Comparison of ENCODE assay signal across 1 cellular context in the genomic region with DNA sequence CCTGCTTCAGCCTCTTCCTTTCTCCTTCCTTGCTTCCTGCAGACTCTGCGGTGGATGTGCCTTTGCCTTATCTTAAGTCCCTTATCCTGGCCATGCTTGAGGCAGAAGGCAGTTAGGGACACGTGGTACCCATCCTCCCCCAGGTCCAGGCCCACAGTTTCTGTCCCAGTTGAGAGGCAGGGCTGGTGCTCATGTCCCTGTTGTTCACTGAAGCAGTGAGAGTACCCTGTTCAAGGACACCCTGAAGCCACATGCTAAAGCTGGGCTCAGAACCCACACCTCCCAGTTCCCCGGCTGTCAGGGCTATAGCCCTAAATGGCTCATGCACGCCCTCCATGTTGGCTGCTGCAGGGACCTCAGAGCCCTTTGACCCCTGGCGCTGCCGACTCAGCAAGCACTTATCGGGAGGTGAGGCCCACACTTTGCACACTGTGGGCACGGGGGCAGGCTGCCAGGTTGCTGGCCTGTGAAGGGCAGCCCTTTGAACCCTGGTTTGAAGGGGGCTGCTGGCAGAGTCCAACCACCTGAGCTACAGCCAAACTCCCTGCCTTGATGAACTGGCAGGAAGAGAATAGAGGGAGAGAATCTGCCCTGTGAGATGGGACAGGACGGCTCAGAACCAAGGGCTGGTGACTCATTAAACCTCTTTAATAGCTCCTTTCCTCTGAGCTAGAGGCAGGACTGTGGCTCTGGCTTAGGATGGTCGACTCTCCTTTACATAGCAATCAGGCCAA.
A peak's percentile ranks its signal among the peaks of the same experiment; 100 is the strongest.
TF ChIP-seq lines count a peak whose summit lies in the region.

No MANE protein-coding gene starts in this region.

TF ChIP-seq in K562, 482 proteins besides CTCF, POLR2A, EP300 and RAD21 (continued from another document and continues in another):
- TF ChIP-seq PTTG1 (tag; IDR thresholded peaks at IDR 0.05; ENCODE audit: low read depth), result no peak
- TF ChIP-seq HDAC6 (IDR thresholded peaks at IDR 0.05; ENCODE audit: low read depth, low read length), result no peak
- TF ChIP-seq POLR2B (IDR thresholded peaks at IDR 0.05; ENCODE audit: low read depth, partially characterized antibody), result no peak
- peak; percentile 79 for TF ChIP-seq CUX1 (CRISPR knock-in tag; IDR thresholded peaks at IDR 0.05)
- no peak for TF ChIP-seq HNRNPK (IDR thresholded peaks at IDR 0.05; ENCODE audit: low read depth, low read length, poor library complexity, severe bottlenecking)
- TF ChIP-seq KDM2B (CRISPR knock-in tag; IDR thresholded peaks at IDR 0.05), result no peak
- TF ChIP-seq KDM4B (IDR thresholded peaks at IDR 0.05; ENCODE audit: borderline replicate concordance in 2 of 2, low read depth in 1 of 2), result no peak
- peak; percentile 84 for TF ChIP-seq HDAC2 (IDR thresholded peaks at IDR 0.05)
- TF ChIP-seq, protein P1, sequence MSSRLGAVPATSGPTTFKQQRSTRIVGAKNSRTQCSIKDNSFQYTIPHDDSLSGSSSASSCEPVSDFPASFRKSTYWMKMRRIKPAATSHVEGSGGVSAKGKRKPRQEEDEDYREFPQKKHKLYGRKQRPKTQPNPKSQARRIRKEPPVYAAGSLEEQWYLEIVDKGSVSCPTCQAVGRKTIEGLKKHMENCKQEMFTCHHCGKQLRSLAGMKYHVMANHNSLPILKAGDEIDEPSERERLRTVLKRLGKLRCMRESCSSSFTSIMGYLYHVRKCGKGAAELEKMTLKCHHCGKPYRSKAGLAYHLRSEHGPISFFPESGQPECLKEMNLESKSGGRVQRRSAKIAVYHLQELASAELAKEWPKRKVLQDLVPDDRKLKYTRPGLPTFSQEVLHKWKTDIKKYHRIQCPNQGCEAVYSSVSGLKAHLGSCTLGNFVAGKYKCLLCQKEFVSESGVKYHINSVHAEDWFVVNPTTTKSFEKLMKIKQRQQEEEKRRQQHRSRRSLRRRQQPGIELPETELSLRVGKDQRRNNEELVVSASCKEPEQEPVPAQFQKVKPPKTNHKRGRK (tag; IDR thresholded peaks at IDR 0.05), result no peak
- TF ChIP-seq, protein P2, sequence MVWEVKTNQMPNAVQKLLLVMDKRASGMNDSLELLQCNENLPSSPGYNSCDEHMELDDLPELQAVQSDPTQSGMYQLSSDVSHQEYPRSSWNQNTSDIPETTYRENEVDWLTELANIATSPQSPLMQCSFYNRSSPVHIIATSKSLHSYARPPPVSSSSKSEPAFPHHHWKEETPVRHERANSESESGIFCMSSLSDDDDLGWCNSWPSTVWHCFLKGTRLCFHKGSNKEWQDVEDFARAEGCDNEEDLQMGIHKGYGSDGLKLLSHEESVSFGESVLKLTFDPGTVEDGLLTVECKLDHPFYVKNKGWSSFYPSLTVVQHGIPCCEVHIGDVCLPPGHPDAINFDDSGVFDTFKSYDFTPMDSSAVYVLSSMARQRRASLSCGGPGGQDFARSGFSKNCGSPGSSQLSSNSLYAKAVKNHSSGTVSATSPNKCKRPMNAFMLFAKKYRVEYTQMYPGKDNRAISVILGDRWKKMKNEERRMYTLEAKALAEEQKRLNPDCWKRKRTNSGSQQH (CRISPR knock-in tag; IDR thresholded peaks at IDR 0.05), result peak; percentile 65; the same call in 1 of the 2 replicates
- no peak for TF ChIP-seq NCOA2 (IDR thresholded peaks at IDR 0.05; ENCODE audit: partially characterized antibody in 2 of 2)
- TF ChIP-seq CBX2 (IDR thresholded peaks at IDR 0.05; ENCODE audit: insufficient read depth, low read length, poor library complexity, severe bottlenecking), result no peak
- TF ChIP-seq ILK (tag; IDR thresholded peaks at IDR 0.05; ENCODE audit: borderline replicate concordance, low read depth), result no peak
- TF ChIP-seq, protein P3, sequence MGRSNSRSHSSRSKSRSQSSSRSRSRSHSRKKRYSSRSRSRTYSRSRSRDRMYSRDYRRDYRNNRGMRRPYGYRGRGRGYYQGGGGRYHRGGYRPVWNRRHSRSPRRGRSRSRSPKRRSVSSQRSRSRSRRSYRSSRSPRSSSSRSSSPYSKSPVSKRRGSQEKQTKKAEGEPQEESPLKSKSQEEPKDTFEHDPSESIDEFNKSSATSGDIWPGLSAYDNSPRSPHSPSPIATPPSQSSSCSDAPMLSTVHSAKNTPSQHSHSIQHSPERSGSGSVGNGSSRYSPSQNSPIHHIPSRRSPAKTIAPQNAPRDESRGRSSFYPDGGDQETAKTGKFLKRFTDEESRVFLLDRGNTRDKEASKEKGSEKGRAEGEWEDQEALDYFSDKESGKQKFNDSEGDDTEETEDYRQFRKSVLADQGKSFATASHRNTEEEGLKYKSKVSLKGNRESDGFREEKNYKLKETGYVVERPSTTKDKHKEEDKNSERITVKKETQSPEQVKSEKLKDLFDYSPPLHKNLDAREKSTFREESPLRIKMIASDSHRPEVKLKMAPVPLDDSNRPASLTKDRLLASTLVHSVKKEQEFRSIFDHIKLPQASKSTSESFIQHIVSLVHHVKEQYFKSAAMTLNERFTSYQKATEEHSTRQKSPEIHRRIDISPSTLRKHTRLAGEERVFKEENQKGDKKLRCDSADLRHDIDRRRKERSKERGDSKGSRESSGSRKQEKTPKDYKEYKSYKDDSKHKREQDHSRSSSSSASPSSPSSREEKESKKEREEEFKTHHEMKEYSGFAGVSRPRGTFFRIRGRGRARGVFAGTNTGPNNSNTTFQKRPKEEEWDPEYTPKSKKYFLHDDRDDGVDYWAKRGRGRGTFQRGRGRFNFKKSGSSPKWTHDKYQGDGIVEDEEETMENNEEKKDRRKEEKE (IDR thresholded peaks at IDR 0.05; ENCODE audit: borderline replicate concordance in 1 of 2, control insufficient read depth in 1 of 2, low read depth in 2 of 2, low read length in 1 of 2), result no peak
- no peak for TF ChIP-seq ZNF184 (CRISPR knock-in tag; IDR thresholded peaks at IDR 0.05)
- TF ChIP-seq RB1 (IDR thresholded peaks at IDR 0.05; ENCODE audit: low read depth), result no peak
- TF ChIP-seq ZC3H4 (CRISPR knock-in tag; IDR thresholded peaks at IDR 0.05; ENCODE audit: borderline replicate concordance), result no peak
- no peak; the same call in 1 of the 2 replicates for TF ChIP-seq ZNF175 (CRISPR knock-in tag; IDR thresholded peaks at IDR 0.05; ENCODE audit: low read depth)
- TF ChIP-seq GTF2E2 (tag; IDR thresholded peaks at IDR 0.05), result no peak; the same call in 1 of the 2 replicates
- TF ChIP-seq NFE2 (IDR thresholded peaks at IDR 0.05; ENCODE audit: low read depth), result no peak
- no peak for TF ChIP-seq SMAD2 (IDR thresholded peaks at IDR 0.05; ENCODE audit: low read depth, low read length)
- TF ChIP-seq ZNF253 (CRISPR knock-in tag; conservative IDR thresholded peaks at IDR 0.05), result no peak
- no peak for TF ChIP-seq SP1 (CRISPR knock-in tag; IDR thresholded peaks at IDR 0.05)
- TF ChIP-seq TAF7 (tag; IDR thresholded peaks at IDR 0.05), result no peak
- TF ChIP-seq SREBF1 (IDR thresholded peaks at IDR 0.05; ENCODE audit: borderline replicate concordance, low read depth, low read length), result no peak
- TF ChIP-seq, protein P4, sequence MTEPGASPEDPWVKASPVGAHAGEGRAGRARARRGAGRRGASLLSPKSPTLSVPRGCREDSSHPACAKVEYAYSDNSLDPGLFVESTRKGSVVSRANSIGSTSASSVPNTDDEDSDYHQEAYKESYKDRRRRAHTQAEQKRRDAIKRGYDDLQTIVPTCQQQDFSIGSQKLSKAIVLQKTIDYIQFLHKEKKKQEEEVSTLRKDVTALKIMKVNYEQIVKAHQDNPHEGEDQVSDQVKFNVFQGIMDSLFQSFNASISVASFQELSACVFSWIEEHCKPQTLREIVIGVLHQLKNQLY (CRISPR knock-in tag; conservative IDR thresholded peaks at IDR 0.05), result no peak
- TF ChIP-seq NR2C1 (IDR thresholded peaks at IDR 0.05), result peak; percentile 87
- TF ChIP-seq NR2C1 (tag; IDR thresholded peaks at IDR 0.05), result peak; percentile 90
- no peak for TF ChIP-seq TSC22D4 (tag; IDR thresholded peaks at IDR 0.05)
- TF ChIP-seq ZSCAN29 (IDR thresholded peaks at IDR 0.05), result no peak
- TF ChIP-seq ZNF766 (CRISPR knock-in tag; conservative IDR thresholded peaks at IDR 0.05), result peak; percentile 90
- no peak for TF ChIP-seq NFIX (CRISPR knock-in tag; IDR thresholded peaks at IDR 0.05; ENCODE audit: low read depth)
- 0 out of 2 replicates have a peak, but pooled peaks have one; percentile 61 for TF ChIP-seq ERF (CRISPR knock-in tag; IDR thresholded peaks at IDR 0.05)
- peak; percentile 76 for TF ChIP-seq ETV5 (CRISPR knock-in tag; IDR thresholded peaks at IDR 0.05; ENCODE audit: low read depth)
- no peak for TF ChIP-seq SRSF7 (optimal IDR thresholded peaks at IDR 0.05; ENCODE audit: low read depth, low read length)
- TF ChIP-seq ZNF445 (CRISPR knock-in tag; IDR thresholded peaks at IDR 0.05; ENCODE audit: low read depth), result no peak
- no peak; the same call in none of the 2 replicates for TF ChIP-seq NCOR1 (IDR thresholded peaks at IDR 0.05)
- TF ChIP-seq PKNOX1 (IDR thresholded peaks at IDR 0.05), result no peak
- TF ChIP-seq CEBPG (CRISPR knock-in tag; IDR thresholded peaks at IDR 0.05), result no peak
- no peak for TF ChIP-seq CEBPG (tag; conservative IDR thresholded peaks at IDR 0.05 in 1 of 2, IDR thresholded peaks at IDR 0.05 in 1 of 2)
- no peak for TF ChIP-seq RBM15 (IDR thresholded peaks at IDR 0.05; ENCODE audit: insufficient read depth, low read length)
- TF ChIP-seq SNRNP70 (optimal IDR thresholded peaks at IDR 0.05; ENCODE audit: low read depth, low read length), result no peak
- TF ChIP-seq RBM22 (IDR thresholded peaks at IDR 0.05; ENCODE audit: low read depth, low read length, poor library complexity, severe bottlenecking), result no peak
- TF ChIP-seq RNF219 (CRISPR knock-in tag; IDR thresholded peaks at IDR 0.05), result no peak
- no peak for TF ChIP-seq ZNF134 (CRISPR knock-in tag; conservative IDR thresholded peaks at IDR 0.05)
- TF ChIP-seq BHLHE40 (IDR thresholded peaks at IDR 0.05; ENCODE audit: low read length), result peak; percentile 72; the same call in 1 of the 2 replicates
- no peak for TF ChIP-seq ZKSCAN1 (IDR thresholded peaks at IDR 0.05; ENCODE audit: low read depth, low read length)
